In genomic region chrX:129956145-129956544, GRCh38 we compare ENCODE assay signal across 17 cellular contexts. TPM values are rescaled to one million over a fixed set of nuclear protein-coding genes. Genes with fewer than 3 reads are reported as not detected.
DNase-seq lines count a peak whose midpoint lies in the region; ATAC-seq and TF ChIP-seq lines count a peak whose summit lies in the region.
"Had no signal": no experiment of that assay in that cellular context is flagged by ENCODE, and none has a peak within 500 bp of the region (broad histone marks: within the 10 kb centered on the region; RNA-seq: fewer than 3 reads in every experiment).

No MANE protein-coding gene starts in this region.

- POLR2A ChIA-PET in Caco-2 (lab: Charles Lee) (no interaction called here), WTC11 (lab: Charles Lee) (no interaction called here)

- peak overlapping the region; percentile 44 for H3K4me3 ChIP-seq in Caco-2 (ENCODE audit: low read depth, low read length)
- H3K4me3 ChIP-seq: GM12878 had no signal

- H3K27me3 ChIP-seq in Caco-2 (replicated peaks; ENCODE audit: control insufficient read depth, insufficient read depth, low read length): no peaks in the 10 kb centered on the region

- H3K27ac Mint-ChIP-seq in T-helper 2 cell treated with Interferon-gamma antibody and Interleukin-4, amounts not matched to agents 5 μg/mL and 100 μg/mL, for 36 hours: peak overlapping the region; percentile 21
- H3K27ac Mint-ChIP-seq in Caco-2 (ENCODE audit: unreplicated experiment) (no peak overlapping the region), WTC11 (no peak overlapping the region), mesothelial cell of epicardium (no peak overlapping the region)

- no peak for DNase-seq in T-helper 2 cell treated with Interferon-gamma antibody and Interleukin-4, amounts not matched to agents 5 μg/mL and 100 μg/mL, for 36 hours (ENCODE audit: low spot score)
- DNase-seq in T-helper 2 cell: no peak
- no peak for DNase-seq in Caco-2
- DNase-seq in WTC11 (ENCODE audit: low spot score): no peak
- DNase-seq in mesothelial cell of epicardium (ENCODE audit: low spot score in 2 of 2, unreplicated experiment in 2 of 2): no peak
- no peak for DNase-seq in cerebellar nuclear complex (lab: John Stamatoyannopoulos, UW)
- DNase-seq: 8988T; foreskin keratinocyte; mammary epithelial cell; NCI-H1048; nucleus accumbens; stimulated activated CD4-positive, alpha-beta T cell treated with anti-CD3 and anti-CD28 coated beads, Interleukin-4, amount 100 ng/mL, for 4 hours; WERI-Rb-1 had no signal

- intact Hi-C loops in Caco-2 (cut with micrococcal nuclease; ENCODE audit: unreplicated experiment): no loop called here

- BruUV-seq in Caco-2 (replicated peaks; lab: Mats Ljungman, UMichigan): TSS peak; percentile 94

- H3K9me3 ChIP-seq in Caco-2: no peaks in the 10 kb centered on the region
- H3K9me3 ChIP-seq: tibial nerve had no signal

- ATAC-seq in WTC11 (no peak), GM21381 (IDR thresholded peaks at IDR 0.05; ENCODE audit: unreplicated experiment) (no peak), HG03095 (IDR thresholded peaks at IDR 0.05; ENCODE audit: unreplicated experiment) (no peak)
- ATAC-seq: foreskin keratinocyte, GM12878 had no signal

- H3K36me3 Mint-ChIP-seq in T-helper 2 cell treated with Interferon-gamma antibody and Interleukin-4, amounts not matched to agents 5 μg/mL and 100 μg/mL, for 36 hours (ENCODE audit: low read depth): peaks cover 1% of the 10 kb centered on the region
- H3K36me3 Mint-ChIP-seq in Caco-2 (ENCODE audit: insufficient read depth, unreplicated experiment): no peaks in the 10 kb centered on the region
- H3K36me3 Mint-ChIP-seq in WTC11: no peaks in the 10 kb centered on the region
- H3K36me3 Mint-ChIP-seq in mesothelial cell of epicardium: peaks cover 3% of the 10 kb centered on the region

- no peaks in the 10 kb centered on the region for H3K4me1 ChIP-seq in Caco-2
- H3K4me1 ChIP-seq: foreskin keratinocyte had no signal

- peaks cover 3% of the 10 kb centered on the region for H3K27me3 Mint-ChIP-seq in T-helper 2 cell treated with Interferon-gamma antibody and Interleukin-4, amounts not matched to agents 5 μg/mL and 100 μg/mL, for 36 hours (ENCODE audit: low read depth)
- H3K27me3 Mint-ChIP-seq in Caco-2 (ENCODE audit: insufficient read depth, unreplicated experiment) (no peaks in the 10 kb centered on the region), WTC11 (ENCODE audit: low read depth) (peaks cover 94% of the 10 kb centered on the region), mesothelial cell of epicardium (ENCODE audit: low read depth) (peaks cover 7% of the 10 kb centered on the region)

- H3K36me3 ChIP-seq in Caco-2 (ENCODE audit: control insufficient read depth, insufficient read depth, low read length): no peaks in the 10 kb centered on the region
- H3K36me3 ChIP-seq: tibial nerve, WERI-Rb-1 had no signal

- no peak for TF ChIP-seq CTCF in Caco-2 (IDR thresholded peaks at IDR 0.05; ENCODE audit: insufficient read depth in 1 of 2, low read depth in 1 of 2, low read length in 1 of 2, severe bottlenecking in 1 of 2, unreplicated experiment in 1 of 2)
- no peak for TF ChIP-seq CTCF in WTC11 (IDR thresholded peaks at IDR 0.05)
- TF ChIP-seq CTCF in mesothelial cell of epicardium (IDR thresholded peaks at IDR 0.05; ENCODE audit: unreplicated experiment): no peak

- CTCF ChIA-PET in Caco-2 (lab: Charles Lee) (no interaction called here), WTC11 (lab: Charles Lee) (interaction anchor here (3.2 kb wide), 1 partner anchor 105 kb away, joined by 11 read pairs; no protein-coding TSS in a partner anchor)

- peak overlapping the region; percentile 41 for H3K4me3 Mint-ChIP-seq in T-helper 2 cell treated with Interferon-gamma antibody and Interleukin-4, amounts not matched to agents 5 μg/mL and 100 μg/mL, for 36 hours
- H3K4me3 Mint-ChIP-seq in Caco-2 (ENCODE audit: unreplicated experiment) (peak overlapping the region; percentile 66), WTC11 (peak overlapping the region; percentile 65), mesothelial cell of epicardium (peak overlapping the region; percentile 64)

- no peaks in the 10 kb centered on the region for H3K9me3 Mint-ChIP-seq in T-helper 2 cell treated with Interferon-gamma antibody and Interleukin-4, amounts not matched to agents 5 μg/mL and 100 μg/mL, for 36 hours
- H3K9me3 Mint-ChIP-seq in Caco-2 (ENCODE audit: unreplicated experiment): no peaks in the 10 kb centered on the region
- no peaks in the 10 kb centered on the region for H3K9me3 Mint-ChIP-seq in WTC11
- peaks cover 12% of the 10 kb centered on the region for H3K9me3 Mint-ChIP-seq in mesothelial cell of epicardium

- peaks cover 41% of the 10 kb centered on the region for H3K4me1 Mint-ChIP-seq in T-helper 2 cell treated with Interferon-gamma antibody and Interleukin-4, amounts not matched to agents 5 μg/mL and 100 μg/mL, for 36 hours (ENCODE audit: low read depth)
- no peaks in the 10 kb centered on the region for H3K4me1 Mint-ChIP-seq in Caco-2 (ENCODE audit: low read depth, unreplicated experiment)
- H3K4me1 Mint-ChIP-seq in WTC11: peaks cover 43% of the 10 kb centered on the region
- peaks cover 11% of the 10 kb centered on the region for H3K4me1 Mint-ChIP-seq in mesothelial cell of epicardium

TF ChIP-seq in WTC11, 78 proteins besides CTCF, POLR2A, EP300 and RAD21:
- TF ChIP-seq CREM (CRISPR knock-in tag; IDR thresholded peaks at IDR 0.05) (no peak), GTF2I (CRISPR knock-in tag; conservative IDR thresholded peaks at IDR 0.05) (0 out of 2 replicates have a peak, but pooled peaks have one; percentile 29)

RNA-seq across cellular contexts. Expression of gene BCORL1, which starts 26.3 kb away (rescaled TPM):
- total RNA-seq in Caco-2 (2022) (19.8 and 21.1 TPM in 2 replicates), WTC11 (2021) (9.3 to 12.0 TPM (median 9.6 TPM) in 3 replicates), mesothelial cell of epicardium (27.7 to 28.9 TPM (median 28.0 TPM) in 3 replicates)

RNA-seq across cellular contexts. Expression of gene UTP14A, which starts 50.2 kb away (rescaled TPM):
- total RNA-seq in Caco-2 (2022) (24.5 and 24.6 TPM in 2 replicates), WTC11 (2021) (15.8 to 17.4 TPM (median 16.4 TPM) in 3 replicates), mesothelial cell of epicardium (19.2 to 20.4 TPM (median 19.2 TPM) in 3 replicates)
